Comparison of ENCODE assay signal across 8 cellular contexts in genomic region chr4:76198411-76199237, GRCh38. TPM values are rescaled to one million over a fixed set of nuclear protein-coding genes. Genes with fewer than 3 reads are reported as not detected.
DNase-seq lines count a peak whose midpoint lies in the region; ATAC-seq, FAIRE-seq and TF ChIP-seq lines count a peak whose summit lies in the region.

No MANE protein-coding gene starts in this region.

- WGBS in GM12878 (ENCODE audit: insufficient coverage, insufficient replicate concordance, low lambda C conversion rate, missing lambda C conversion rate): 0% methylated on average over 4 of the region's 4 CpGs

- H3K27me3 ChIP-seq in HL-60 (ENCODE audit: insufficient read depth, poor library complexity, severe bottlenecking): no peaks in the 10 kb centered on the region
- H3K27me3 ChIP-seq in GM12878 (replicated peaks in 1 of 2; ENCODE audit: control insufficient read depth in 2 of 2, insufficient read depth in 2 of 2, low read length in 1 of 2): no peaks in the 10 kb centered on the region

- POLR2A ChIA-PET in GM12878 (lab: Charles Lee): interaction anchor here (0.6 to 1.3 kb wide), 5 partner anchors 9 to 419 kb away, joined by 3 read pairs; partner anchors contain the start of gene NUP54

- H2AFZ ChIP-seq in GM12878 (ENCODE audit: control insufficient read depth, low read depth, low read length): no peak overlapping the region

- peak overlapping the region; percentile 97 for H3K4me2 ChIP-seq in GM12878 (ENCODE audit: control insufficient read depth, insufficient read depth)

- SMC1A ChIA-PET in GM12878 (lab: Charles Lee; ENCODE audit: uncharacterized antibody, unreplicated experiment): interaction anchor here (0.6 to 4.7 kb wide), 6 partner anchors 12 to 179 kb away, joined by 3 to 54 read pairs (median 6); no protein-coding TSS in a partner anchor

- peaks cover 58% of the 10 kb centered on the region for H3K4me1 ChIP-seq in GM12878 (ENCODE audit: control insufficient read depth, insufficient read depth, low read length)

- ATAC-seq in GM12878: peak; percentile 74

- H3K79me2 ChIP-seq in GM12878 (ENCODE audit: control insufficient read depth, insufficient read depth, low read length): no peaks in the 10 kb centered on the region; the same call in none of the 2 replicates

- TF ChIP-seq POLR2A in GM12878 (IDR thresholded peaks at IDR 0.05; ENCODE audit: low read depth, low read length): no peak

- FAIRE-seq in GM12878 (lab: Jason Lieb, UNC): peak; percentile 93

- RAD21 ChIA-PET in GM12878 (lab: Charles Lee; ENCODE audit: unreplicated experiment): interaction anchor here (0.7 to 2.4 kb wide), 3 partner anchors 11 to 202 kb away, joined by 3 to 22 read pairs (median 6); no protein-coding TSS in a partner anchor

- in situ Hi-C loops in GM12878 (cut with MboI): no loop called here

- no TSS peak for BruUV-seq in GM12878 (replicated peaks; lab: Mats Ljungman, UMichigan)

- peak overlapping the region; percentile 36; the same call in 1 of the 2 replicates for H3K9ac ChIP-seq in GM12878 (ENCODE audit: control insufficient read depth, insufficient read depth, low read length)

- TF ChIP-seq RAD21 in GM12878 (IDR thresholded peaks at IDR 0.05; ENCODE audit: insufficient read depth, low read depth, low read length): no peak

- no peaks in the 10 kb centered on the region; the same call in 2 of the 3 replicates for H3K9me3 ChIP-seq in GM12878 (replicated peaks; ENCODE audit: control insufficient read depth, insufficient read depth, low read length)

- intact Hi-C loops in GM12878 (cut with micrococcal nuclease; ENCODE audit: unreplicated experiment): loop anchor here (1.0 to 2.0 kb wide), 2 partner anchors 14 to 103 kb away; partner anchors contain the start of gene SCARB2

- H4K20me1 ChIP-seq in GM12878 (ENCODE audit: control insufficient read depth, insufficient read depth): no peaks in the 10 kb centered on the region

- peak overlapping the region; percentile 42 for H3K27ac ChIP-seq in HL-60 (replicated peaks)
- peak overlapping the region; percentile 95 for H3K27ac ChIP-seq in GM12878 (ENCODE audit: control insufficient read depth, insufficient read depth)

- H3K4me3 ChIP-seq in HL-60 (replicated peaks; ENCODE audit: insufficient read depth, low read length) (no peak overlapping the region), GM12878 (peak overlapping the region; percentile 24)

- CTCF ChIA-PET in GM12878 (lab: Yijun Ruan, JAX): interaction anchor here (1.6 to 3.2 kb wide), 2 partner anchors 12 to 19 kb away, joined by 11 to 37 read pairs; partner anchors contain the start of gene SCARB2

- peak; percentile 5 to 25; a peak in 1 of 4 replicates for TF ChIP-seq EP300 in GM12878 (IDR thresholded peaks at IDR 0.05; ENCODE audit: borderline replicate concordance in 1 of 2, control insufficient read depth in 1 of 2, low read depth in 2 of 2, low read length in 2 of 2)

- no peaks in the 10 kb centered on the region for H3K36me3 ChIP-seq in GM12878 (ENCODE audit: control insufficient read depth in 2 of 2, insufficient read depth in 2 of 2, low read length in 1 of 2)

- TF ChIP-seq CTCF in GM20000 (IDR thresholded peaks at IDR 0.05; ENCODE audit: extremely low read depth, missing control alignments) (no peak), HL-60 (IDR thresholded peaks at IDR 0.05; ENCODE audit: insufficient read depth, low read length) (no peak), GM12878 (IDR thresholded peaks at IDR 0.05 in 2 of 3, conservative IDR thresholded peaks at IDR 0.05 in 1 of 3; ENCODE audit: control insufficient read depth in 2 of 3, extremely low read depth in 1 of 3, insufficient read depth in 1 of 3, low read depth in 3 of 3, low read length in 3 of 3) (no peak)

- peak; percentile 94 for DNase-seq in DMS 273 treated with DMSO at 0.1 percent for 48 hours (lab: John Stamatoyannopoulos, UW)
- peak; percentile 63 for DNase-seq in GM20000 (ENCODE audit: low spot score)
- peak; percentile 51 to 76 for DNase-seq in HL-60 (ENCODE audit: low read depth in 1 of 2, low spot score in 1 of 2)
- DNase-seq in NOMO-1 treated with DMSO at 0.1 percent for 48 hours (lab: John Stamatoyannopoulos, UW; ENCODE audit: unreplicated experiment): peak; percentile 24
- peak; percentile 87 for DNase-seq in GM12878 (ENCODE audit: low read depth, low spot score)
- peak; percentile 61 for DNase-seq in islet precursor cell
- peak; percentile 11 for DNase-seq in stimulated activated CD4-positive, alpha-beta T cell treated with anti-CD3 and anti-CD28 coated beads, Interleukin-4, amount 100 ng/mL, for 1 hour
- DNase-seq in mesenteric fat pad (ENCODE audit: low spot score): no peak

TF ChIP-seq in GM12878, 131 proteins besides CTCF, POLR2A, EP300 and RAD21 (continues in another document):
- TF ChIP-seq BMI1 (IDR thresholded peaks at IDR 0.05; ENCODE audit: borderline replicate concordance): 0 out of 2 replicates have a peak, but pooled peaks have one; percentile 17
- peak; percentile 64 for TF ChIP-seq CREB1 (IDR thresholded peaks at IDR 0.05; ENCODE audit: low read depth)
- TF ChIP-seq NFYA (IDR thresholded peaks at IDR 0.05; ENCODE audit: borderline replicate concordance, low read depth, low read length): no peak
- peak; percentile 98 for TF ChIP-seq TCF12 (IDR thresholded peaks at IDR 0.05; ENCODE audit: low read depth, low read length)
- no peak for TF ChIP-seq HCFC1 (IDR thresholded peaks at IDR 0.05; ENCODE audit: low read length)
- TF ChIP-seq PAX8 (IDR thresholded peaks at IDR 0.05): no peak
- no peak for TF ChIP-seq SRF (IDR thresholded peaks at IDR 0.05; ENCODE audit: low read depth in 2 of 2, low read length in 2 of 2)

RNA-seq across cellular contexts. Expression of gene SCARB2, which starts 15.0 kb away (rescaled TPM):
- 11.8 and 13.3 TPM in 2 replicates for total RNA-seq in GM12878 (2013; cell fraction: nucleolus; rRNA removed)
- total RNA-seq in GM12878 (2014; rRNA removed) (10.7 and 11.9 TPM in 2 replicates), GM12878 (2014; rRNA removed; fragmentation: Illumina TruSeq; extraction: Trizol) (9.2 and 9.5 TPM in 2 replicates), GM12878 (2021) (6.2 and 8.4 TPM in 2 replicates), mesenteric fat pad (176 TPM)
- 20.3 TPM for polyA plus RNA-seq in GM12878 (2011; ENCODE audit: low read depth)
- polyA plus RNA-seq in GM12878 (2011; rRNA removed) (9.9 and 10.9 TPM in 2 replicates), GM12878 (2014; fragmentation: Illumina TruSeq; extraction: Trizol) (9.7 and 10.3 TPM in 2 replicates), GM12878 (2014; fragmentation: Nextera tagmentation; extraction: Ambion mirVana) (1 to 10 TPM; 2.1 to 3.7 TPM), GM12878 (2014; rRNA removed) (5.6 and 6.7 TPM in 2 replicates), GM12878 (2016; fragmentation: Nextera tagmentation; extraction: Ambion mirVana) (10 to 100 TPM; 11.5 to 11.7 TPM)
- polyA plus RNA-seq in GM12878 (2011; cell fraction: cytosol; rRNA removed): 4.6 and 5.0 TPM in 2 replicates
- 5.7 and 6.6 TPM in 2 replicates for polyA plus RNA-seq in GM12878 (2011; cell fraction: nucleus; rRNA removed)
- polyA plus RNA-seq in GM12878 (2012): 12.4 and 14.6 TPM in 2 replicates
- polyA minus RNA-seq in GM12878 (2011; rRNA and poly(A)+ RNA removed): 19.4 and 25.1 TPM in 2 replicates
- polyA minus RNA-seq in GM12878 (2011; cell fraction: cytosol; rRNA and poly(A)+ RNA removed): 4.1 TPM in 2 replicates
- 6.2 and 15.4 TPM in 2 replicates for polyA minus RNA-seq in GM12878 (2011; cell fraction: nucleus; rRNA and poly(A)+ RNA removed)

RNA-seq across cellular contexts. Expression of gene NUP54, which starts 50.4 kb away (rescaled TPM):
- total RNA-seq in GM12878 (2013; cell fraction: nucleolus; rRNA removed): 79.3 and 81.0 TPM in 2 replicates
- 40.9 and 48.1 TPM in 2 replicates for total RNA-seq in GM12878 (2014; rRNA removed)
- 51.9 and 52.9 TPM in 2 replicates for total RNA-seq in GM12878 (2014; rRNA removed; fragmentation: Illumina TruSeq; extraction: Trizol)
- total RNA-seq in GM12878 (2021): 37.2 and 39.6 TPM in 2 replicates
- polyA plus RNA-seq in GM12878 (2011; ENCODE audit: low read depth): 13.3 TPM
- polyA plus RNA-seq in GM12878 (2011; rRNA removed): 69.0 and 122 TPM in 2 replicates
- polyA plus RNA-seq in GM12878 (2011; cell fraction: cytosol; rRNA removed): 19.6 and 21.1 TPM in 2 replicates
- 31.3 and 38.7 TPM in 2 replicates for polyA plus RNA-seq in GM12878 (2011; cell fraction: nucleus; rRNA removed)
- polyA plus RNA-seq in GM12878 (2012): 23.0 and 26.3 TPM in 2 replicates
- 44.1 and 54.6 TPM in 2 replicates for polyA plus RNA-seq in GM12878 (2014; fragmentation: Illumina TruSeq; extraction: Trizol)
- 10 to 100 TPM; 17.5 to 27.7 TPM for polyA plus RNA-seq in GM12878 (2014; fragmentation: Nextera tagmentation; extraction: Ambion mirVana)
- polyA plus RNA-seq in GM12878 (2014; rRNA removed): 31.1 and 33.6 TPM in 2 replicates
- 10 to 100 TPM; 43.7 to 44.6 TPM for polyA plus RNA-seq in GM12878 (2016; fragmentation: Nextera tagmentation; extraction: Ambion mirVana)
- polyA minus RNA-seq in GM12878 (2011; rRNA and poly(A)+ RNA removed): 77.8 and 123 TPM in 2 replicates
- 25.5 and 27.8 TPM in 2 replicates for polyA minus RNA-seq in GM12878 (2011; cell fraction: cytosol; rRNA and poly(A)+ RNA removed)
- polyA minus RNA-seq in GM12878 (2011; cell fraction: nucleus; rRNA and poly(A)+ RNA removed): 17.5 and 20.6 TPM in 2 replicates
- 33.9 TPM for total RNA-seq in mesenteric fat pad

RNA-seq across cellular contexts. Expression of gene FAM47E, which starts 52.9 kb away (rescaled TPM):
- not detected in 2 replicates for total RNA-seq in GM12878 (2013; cell fraction: nucleolus; rRNA removed)
- total RNA-seq in GM12878 (2014; rRNA removed): not detected in 2 replicates
- not detected in 2 replicates for total RNA-seq in GM12878 (2014; rRNA removed; fragmentation: Illumina TruSeq; extraction: Trizol)
- not detected in 2 replicates for total RNA-seq in GM12878 (2021)
- polyA plus RNA-seq in GM12878 (2011; ENCODE audit: low read depth): not detected
- not detected in 2 replicates for polyA plus RNA-seq in GM12878 (2011; rRNA removed)
- polyA plus RNA-seq in GM12878 (2011; cell fraction: cytosol; rRNA removed): not detected in 2 replicates
- polyA plus RNA-seq in GM12878 (2011; cell fraction: nucleus; rRNA removed): not detected in 2 replicates
- polyA plus RNA-seq in GM12878 (2012): 0.11 TPM in 1 of 2 replicates, not detected in the other
- not detected in 2 replicates for polyA plus RNA-seq in GM12878 (2014; fragmentation: Illumina TruSeq; extraction: Trizol)
- polyA plus RNA-seq in GM12878 (2014; fragmentation: Nextera tagmentation; extraction: Ambion mirVana): under 1 TPM in 1 of 2 experiments, not detected in 1; 0.03 TPM
- not detected in 2 replicates for polyA plus RNA-seq in GM12878 (2014; rRNA removed)
- not detected for polyA plus RNA-seq in GM12878 (2016; fragmentation: Nextera tagmentation; extraction: Ambion mirVana)
- not detected in 2 replicates for polyA minus RNA-seq in GM12878 (2011; rRNA and poly(A)+ RNA removed)
- polyA minus RNA-seq in GM12878 (2011; cell fraction: cytosol; rRNA and poly(A)+ RNA removed): not detected in 2 replicates
- polyA minus RNA-seq in GM12878 (2011; cell fraction: nucleus; rRNA and poly(A)+ RNA removed): not detected in 2 replicates
- total RNA-seq in mesenteric fat pad: 3.3 TPM

Comparison
In these comparisons a context has a peak if more than half of its experiments do, and no peak if none do; other contexts are left out.
1. RNA of gene SCARB2, which starts 15.0 kb away (total RNA-seq): 176 TPM in mesenteric fat pad (single experiment); 6.2 to 13.3 TPM in GM12878; every median in the first group is over 10 times any median in the second.